In genomic region chr10:3525832-3526449, GRCh38 we compare ENCODE assay signal across 9 cellular contexts.
DNase-seq lines count a peak whose midpoint lies in the region; ATAC-seq and TF ChIP-seq lines count a peak whose summit lies in the region.
"Had no signal": no experiment of that assay in that cellular context is flagged by ENCODE, and none has a peak within 500 bp of the region (broad histone marks: within the 10 kb centered on the region; RNA-seq: fewer than 3 reads in every experiment).

No MANE protein-coding gene starts in this region.

- TF ChIP-seq RAD21 in HCT116 (IDR thresholded peaks at IDR 0.05; ENCODE audit: low read depth), result peak; percentile 20; the same call in 1 of the 2 replicates

- H3K79me2 ChIP-seq in HCT116 (ENCODE audit: insufficient read depth, low read length) (no peaks in the 10 kb centered on the region), hepatocyte (no peaks in the 10 kb centered on the region)

- H4K20me1 ChIP-seq in HCT116 (ENCODE audit: insufficient read depth), result no peaks in the 10 kb centered on the region
- no peaks in the 10 kb centered on the region for H4K20me1 ChIP-seq in hepatocyte (ENCODE audit: insufficient read depth, poor library complexity, severe bottlenecking)

- no peak overlapping the region for H3K4me3 ChIP-seq in HCT116 (replicated peaks in 1 of 2; ENCODE audit: low read depth in 1 of 2, low read length in 2 of 2)
- H3K4me3 ChIP-seq in hepatocyte, result no peak overlapping the region
- no peak overlapping the region for H3K4me3 ChIP-seq in subcutaneous abdominal adipose tissue (ENCODE audit: low read depth in 1 of 5, low read length in 5 of 5)

- TF ChIP-seq POLR2A in HCT116 (IDR thresholded peaks at IDR 0.05; ENCODE audit: borderline replicate concordance, extremely low read depth, insufficient read depth, insufficient read length), result no peak

- H3K27ac ChIP-seq in HCT116 (ENCODE audit: low read depth, low read length) (no peak overlapping the region), hepatocyte (peak overlapping the region; percentile 58), subcutaneous abdominal adipose tissue (ENCODE audit: low read depth, low read length) (peak overlapping the region; percentile 77)

- no peaks in the 10 kb centered on the region for H3K27me3 ChIP-seq in HCT116 (ENCODE audit: insufficient read depth, low read length)
- H3K27me3 ChIP-seq in hepatocyte, result no peaks in the 10 kb centered on the region
- no peaks in the 10 kb centered on the region for H3K27me3 ChIP-seq in subcutaneous abdominal adipose tissue (ENCODE audit: control insufficient read depth in 5 of 5, insufficient read depth in 4 of 5, low read length in 5 of 5)

- BruUV-seq in HCT116 (replicated peaks; lab: Mats Ljungman, UMichigan), result no TSS peak

- peak overlapping the region; percentile 45 for H3K4me2 ChIP-seq in HCT116 (ENCODE audit: low read length)
- H3K4me2 ChIP-seq in hepatocyte, result no peak overlapping the region

- peak; percentile 98 for ATAC-seq in HCT116

- H3K9me3 ChIP-seq in HCT116 (ENCODE audit: control insufficient read depth in 1 of 2, insufficient read depth in 1 of 2, low read depth in 1 of 2, low read length in 2 of 2) (no peaks in the 10 kb centered on the region), hepatocyte (ENCODE audit: low read depth) (no peaks in the 10 kb centered on the region), subcutaneous abdominal adipose tissue (ENCODE audit: control insufficient read depth in 5 of 5, low read length in 5 of 5) (peaks cover 0 to 8% (median 5%) of the 10 kb centered on the region in 5 donors)

- CTCF ChIA-PET in HCT116 (lab: Charles Lee), result no interaction called here

- intact Hi-C loops in HCT116 (cut with micrococcal nuclease), result no loop called here

- RAD21 ChIA-PET in HCT116 (lab: Charles Lee; ENCODE audit: low non-redundant PET in 1 of 2, low total read pairs in 2 of 2, uncharacterized antibody in 2 of 2, unreplicated experiment in 2 of 2), result no interaction called here

- 64% methylated on average over 11 of the region's 11 CpGs for WGBS in hepatocyte (ENCODE audit: low lambda C conversion rate, missing lambda C conversion rate)

- H3K36me3 ChIP-seq in HCT116 (ENCODE audit: control insufficient read depth in 1 of 2, insufficient read depth in 2 of 2, low read length in 2 of 2), result no peaks in the 10 kb centered on the region
- H3K36me3 ChIP-seq in hepatocyte (replicated peaks; ENCODE audit: insufficient read depth, low read depth), result no peaks in the 10 kb centered on the region
- H3K36me3 ChIP-seq in subcutaneous abdominal adipose tissue (ENCODE audit: control insufficient read depth in 5 of 5, insufficient read depth in 5 of 5, low read length in 5 of 5), result no peaks in the 10 kb centered on the region

- no peaks in the 10 kb centered on the region for H3K9me2 ChIP-seq in HCT116 (ENCODE audit: insufficient read depth)
- no peaks in the 10 kb centered on the region for H3K9me2 ChIP-seq in hepatocyte (replicated peaks; ENCODE audit: insufficient read depth)

- H2AFZ ChIP-seq in HCT116 (ENCODE audit: low read depth, low read length, poor library complexity, severe bottlenecking) (peak overlapping the region; percentile 63), hepatocyte (no peak overlapping the region)

- peak; percentile 76 for DNase-seq in HCT116 (ENCODE audit: low read depth, low spot score)
- DNase-seq in amniotic stem cell (lab: John Stamatoyannopoulos, UW), result peak; percentile 94
- peak; percentile 90 for DNase-seq in hepatocyte (ENCODE audit: low spot score)
- DNase-seq in SK-N-DZ (ENCODE audit: low spot score), result no peak
- DNase-seq in SKM-1 (lab: John Stamatoyannopoulos, UW; ENCODE audit: unreplicated experiment), result no peak
- DNase-seq in NCI-H526 treated with DMSO at 0.1 percent for 48 hours (lab: John Stamatoyannopoulos, UW), result no peak
- no peak for DNase-seq in NCI-H1092 treated with DMSO at 0.1 percent for 48 hours (lab: John Stamatoyannopoulos, UW)
- DNase-seq: activated naive CD4-positive, alpha-beta T cell treated with Interleukin-2 at 50 U/mL for 16 hours had no signal

- POLR2A ChIA-PET in HCT116 (lab: Charles Lee), result no interaction called here

- no peak overlapping the region for H3K9ac ChIP-seq in HCT116 (ENCODE audit: low read length)
- no peak overlapping the region for H3K9ac ChIP-seq in subcutaneous abdominal adipose tissue (ENCODE audit: low read length in 5 of 5)

- H3K4me1 ChIP-seq in HCT116 (ENCODE audit: control insufficient read depth in 1 of 2, insufficient read depth in 2 of 2, low read length in 2 of 2) (peaks cover 3 to 28% of the 10 kb centered on the region in 2 experiments; a peak in 3 of 4 replicates), hepatocyte (ENCODE audit: insufficient read depth) (peaks cover 10% of the 10 kb centered on the region), subcutaneous abdominal adipose tissue (ENCODE audit: control insufficient read depth in 5 of 5, insufficient read depth in 5 of 5, low read length in 5 of 5) (peaks cover 3 to 37% (median 14%) of the 10 kb centered on the region in 5 donors)

- no peak for TF ChIP-seq CTCF in HCT116 (IDR thresholded peaks at IDR 0.05 in 2 of 3, conservative IDR thresholded peaks at IDR 0.05 in 1 of 3; ENCODE audit: borderline replicate concordance in 1 of 3, insufficient read depth in 1 of 3, low read depth in 2 of 3, low read length in 2 of 3)
- TF ChIP-seq CTCF in hepatocyte (IDR thresholded peaks at IDR 0.05; ENCODE audit: poor library complexity), result no peak

TF ChIP-seq in HCT116, 20 proteins besides CTCF, POLR2A, EP300 and RAD21 (continues in another document):
- no peak for TF ChIP-seq ZBTB33 (IDR thresholded peaks at IDR 0.05; ENCODE audit: extremely low read depth, insufficient replicate concordance, low read length)
- peak; percentile 66 for TF ChIP-seq SP1 (IDR thresholded peaks at IDR 0.05; ENCODE audit: low read depth)
- TF ChIP-seq EZH2phosphoT487 (IDR thresholded peaks at IDR 0.05; ENCODE audit: borderline replicate concordance), result no peak
- peak; percentile 37; the same call in 1 of the 2 replicates for TF ChIP-seq POLR2AphosphoS5 (IDR thresholded peaks at IDR 0.05; ENCODE audit: low read depth, low read length)
- peak; percentile 95 for TF ChIP-seq JUND (IDR thresholded peaks at IDR 0.05)
- TF ChIP-seq ZFX (IDR thresholded peaks at IDR 0.05), result no peak
- TF ChIP-seq SRF (IDR thresholded peaks at IDR 0.05; ENCODE audit: low read depth), result 0 out of 2 replicates have a peak, but pooled peaks have one; percentile 55
- no peak for TF ChIP-seq EZH2 (IDR thresholded peaks at IDR 0.05)
- TF ChIP-seq FOSL1 (IDR thresholded peaks at IDR 0.05; ENCODE audit: low read depth), result peak; percentile 91
- TF ChIP-seq, protein P1, sequence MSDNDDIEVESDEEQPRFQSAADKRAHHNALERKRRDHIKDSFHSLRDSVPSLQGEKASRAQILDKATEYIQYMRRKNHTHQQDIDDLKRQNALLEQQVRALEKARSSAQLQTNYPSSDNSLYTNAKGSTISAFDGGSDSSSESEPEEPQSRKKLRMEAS (IDR thresholded peaks at IDR 0.05), result peak; percentile 75; the same call in 1 of the 2 replicates
- TF ChIP-seq, protein P2, sequence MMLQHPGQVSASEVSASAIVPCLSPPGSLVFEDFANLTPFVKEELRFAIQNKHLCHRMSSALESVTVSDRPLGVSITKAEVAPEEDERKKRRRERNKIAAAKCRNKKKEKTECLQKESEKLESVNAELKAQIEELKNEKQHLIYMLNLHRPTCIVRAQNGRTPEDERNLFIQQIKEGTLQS (IDR thresholded peaks at IDR 0.05), result no peak
- no peak for TF ChIP-seq REST (IDR thresholded peaks at IDR 0.05; ENCODE audit: low read depth)
- no peak for TF ChIP-seq EGR1 (IDR thresholded peaks at IDR 0.05; ENCODE audit: low read depth)
- TF ChIP-seq CEBPB (IDR thresholded peaks at IDR 0.05; ENCODE audit: low read depth), result no peak
- TF ChIP-seq ZNF274 (IDR thresholded peaks at IDR 0.05; ENCODE audit: low read depth, low read length), result no peak
- TF ChIP-seq YY1 (IDR thresholded peaks at IDR 0.05; ENCODE audit: extremely low read depth, insufficient replicate concordance, low read depth, low read length), result no peak

Comparison
In these comparisons a context has a peak if more than half of its experiments do, and no peak if none do; other contexts are left out.
1. DNase-seq: peak in HCT116 (single experiment), amniotic stem cell (single experiment) and hepatocyte (single experiment); none in SK-N-DZ (single experiment), SKM-1 (single experiment), NCI-H526 treated with DMSO at 0.1 percent for 48 hours (single experiment) and NCI-H1092 treated with DMSO at 0.1 percent for 48 hours (single experiment).